Comparison of ENCODE assay signal across 1 cellular context in genomic region chr12:109710279-109710746, GRCh38.
A peak's percentile ranks its signal among the peaks of the same experiment; 100 is the strongest.
TF ChIP-seq lines count a peak whose summit lies in the region.

No MANE protein-coding gene starts in this region.

TF ChIP-seq in HepG2, 621 proteins besides CTCF, POLR2A, EP300 and RAD21 (continued from another document and continues in another):
- peak; percentile 40; the same call in 1 of the 2 replicates for TF ChIP-seq ESRRA (CRISPR knock-in tag; IDR thresholded peaks at IDR 0.05; ENCODE audit: low read depth)
- TF ChIP-seq ZNF800 (CRISPR knock-in tag; IDR thresholded peaks at IDR 0.05), result no peak
- no peak for TF ChIP-seq ZNF782 (CRISPR knock-in tag; IDR thresholded peaks at IDR 0.05; ENCODE audit: borderline replicate concordance)
- TF ChIP-seq TARDBP (CRISPR knock-in tag; IDR thresholded peaks at IDR 0.05), result no peak
- TF ChIP-seq NONO (IDR thresholded peaks at IDR 0.05), result no peak
- TF ChIP-seq NONO (CRISPR knock-in tag; conservative IDR thresholded peaks at IDR 0.05), result no peak
- 0 out of 4 replicates have a peak, but pooled peaks of 1 of the 2 experiments have one; percentile 4 for TF ChIP-seq NR2F1 (CRISPR knock-in tag; IDR thresholded peaks at IDR 0.05)
- no peak for TF ChIP-seq MYC (CRISPR knock-in tag; IDR thresholded peaks at IDR 0.05; ENCODE audit: borderline replicate concordance)
- TF ChIP-seq ARID5B (CRISPR knock-in tag; IDR thresholded peaks at IDR 0.05), result no peak
- TF ChIP-seq GRHL1 (CRISPR knock-in tag; conservative IDR thresholded peaks at IDR 0.05), result no peak
- TF ChIP-seq AFF4 (CRISPR knock-in tag; IDR thresholded peaks at IDR 0.05), result no peak
- no peak for TF ChIP-seq GZF1 (CRISPR knock-in tag; IDR thresholded peaks at IDR 0.05)
- TF ChIP-seq ZNF550 (CRISPR knock-in tag; IDR thresholded peaks at IDR 0.05; ENCODE audit: borderline replicate concordance), result no peak
- no peak for TF ChIP-seq ZGPAT (CRISPR knock-in tag; IDR thresholded peaks at IDR 0.05)
- no peak for TF ChIP-seq ZNF354B (CRISPR knock-in tag; IDR thresholded peaks at IDR 0.05)
- TF ChIP-seq ZNF570 (CRISPR knock-in tag; IDR thresholded peaks at IDR 0.05; ENCODE audit: borderline replicate concordance), result 0 out of 2 replicates have a peak, but pooled peaks have one; percentile 41
- no peak for TF ChIP-seq ZNF83 (CRISPR knock-in tag; IDR thresholded peaks at IDR 0.05; ENCODE audit: borderline replicate concordance)
- TF ChIP-seq KDM4B (CRISPR knock-in tag; IDR thresholded peaks at IDR 0.05), result no peak
- TF ChIP-seq POGK (CRISPR knock-in tag; conservative IDR thresholded peaks at IDR 0.05), result no peak
- peak; percentile 63 for TF ChIP-seq HNF4A (CRISPR knock-in tag; IDR thresholded peaks at IDR 0.05)
- TF ChIP-seq CENPX (CRISPR knock-in tag; IDR thresholded peaks at IDR 0.05), result no peak
- TF ChIP-seq ZFP91 (CRISPR knock-in tag; IDR thresholded peaks at IDR 0.05; ENCODE audit: borderline replicate concordance), result no peak
- no peak for TF ChIP-seq FOXO4 (CRISPR knock-in tag; conservative IDR thresholded peaks at IDR 0.05)
- no peak for TF ChIP-seq DPF2 (CRISPR knock-in tag; IDR thresholded peaks at IDR 0.05; ENCODE audit: borderline replicate concordance, low read depth)
- no peak for TF ChIP-seq ZNF530 (CRISPR knock-in tag; IDR thresholded peaks at IDR 0.05; ENCODE audit: low read depth)
- TF ChIP-seq SRF (IDR thresholded peaks at IDR 0.05; ENCODE audit: low read depth, low read length), result no peak
- no peak for TF ChIP-seq NFKBIZ (CRISPR knock-in tag; IDR thresholded peaks at IDR 0.05)
- no peak for TF ChIP-seq TRAFD1 (CRISPR knock-in tag; IDR thresholded peaks at IDR 0.05; ENCODE audit: borderline replicate concordance)
- no peak for TF ChIP-seq MAF1 (CRISPR knock-in tag; IDR thresholded peaks at IDR 0.05; ENCODE audit: borderline replicate concordance)
- TF ChIP-seq ZNF564 (CRISPR knock-in tag; IDR thresholded peaks at IDR 0.05), result no peak
- TF ChIP-seq KLF15 (CRISPR knock-in tag; IDR thresholded peaks at IDR 0.05; ENCODE audit: borderline replicate concordance), result no peak
- TF ChIP-seq KMT2B (CRISPR knock-in tag; IDR thresholded peaks at IDR 0.05), result no peak
- peak; percentile 66 for TF ChIP-seq ZNF24 (IDR thresholded peaks at IDR 0.05)
- TF ChIP-seq ZNF652 (CRISPR knock-in tag; IDR thresholded peaks at IDR 0.05; ENCODE audit: borderline replicate concordance, low read depth), result no peak
- TF ChIP-seq ZNF776 (CRISPR knock-in tag; IDR thresholded peaks at IDR 0.05), result no peak
- no peak for TF ChIP-seq SOX5 (CRISPR knock-in tag; IDR thresholded peaks at IDR 0.05; ENCODE audit: borderline replicate concordance)
- no peak for TF ChIP-seq ZBTB1 (CRISPR knock-in tag; IDR thresholded peaks at IDR 0.05; ENCODE audit: borderline replicate concordance)
- no peak for TF ChIP-seq ZNF644 (CRISPR knock-in tag; IDR thresholded peaks at IDR 0.05; ENCODE audit: low read depth)
- no peak for TF ChIP-seq DMAP1 (CRISPR knock-in tag; IDR thresholded peaks at IDR 0.05)
- TF ChIP-seq ZNF513 (CRISPR knock-in tag; conservative IDR thresholded peaks at IDR 0.05), result no peak
- no peak for TF ChIP-seq SAP130 (CRISPR knock-in tag; IDR thresholded peaks at IDR 0.05; ENCODE audit: low read depth)
